ENCODE assay signal across 1 cellular context in the genomic region with DNA sequence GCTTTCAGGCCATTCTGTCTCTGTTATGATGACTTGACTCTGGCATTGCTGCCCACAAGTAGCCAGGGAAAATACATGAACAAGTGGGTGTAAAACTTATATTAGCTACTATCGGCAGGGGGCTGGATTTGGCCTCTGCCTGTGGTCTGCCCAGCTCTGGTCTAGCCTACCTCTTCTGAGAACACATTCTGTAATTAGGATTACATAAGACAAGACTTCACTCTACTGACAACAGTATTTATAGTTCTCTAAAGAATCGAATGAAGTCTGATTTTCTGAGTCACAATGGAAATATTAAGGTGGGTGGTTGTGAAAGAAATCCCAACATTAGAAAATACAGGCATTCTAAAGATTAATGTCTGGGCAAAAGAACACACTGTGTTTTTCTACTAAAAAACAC.
TF ChIP-seq lines count a peak whose summit lies in the region.

No MANE protein-coding gene starts in this region.

TF ChIP-seq in GM12878, 131 proteins besides CTCF, POLR2A, EP300 and RAD21:
- TF ChIP-seq CHD2 (IDR thresholded peaks at IDR 0.05; ENCODE audit: borderline replicate concordance, low read depth, low read length), result no peak
- no peak for TF ChIP-seq POLR2AphosphoS2 (IDR thresholded peaks at IDR 0.05; ENCODE audit: low read depth, low read length)
- TF ChIP-seq NKRF (conservative IDR thresholded peaks at IDR 0.05), result no peak
- TF ChIP-seq PAX8 (IDR thresholded peaks at IDR 0.05), result no peak
- no peak for TF ChIP-seq ZNF622 (IDR thresholded peaks at IDR 0.05)
